25 cellular contexts compared by ENCODE assay signal in genomic region chr7:40916811-40917210, GRCh38.
"Had no signal": no experiment of that assay in that cellular context is flagged by ENCODE, and none has a peak within 500 bp of the region (broad histone marks: within the 10 kb centered on the region; RNA-seq: fewer than 3 reads in every experiment).

No MANE protein-coding gene starts in this region.

- H3K36me3 ChIP-seq: adrenal gland, Peyer's patch, SJCRH30 had no signal

- H3K4me3 Mint-ChIP-seq: activated CD8-positive, alpha-beta T cell treated with anti-CD3 and anti-CD28 coated beads for 36 hours; activated naive CD8-positive, alpha-beta T cell treated with anti-CD3 and anti-CD28 coated beads, Interleukin-2, amount 10 ng/mL, durations not matched to agents 7 days and 5 days had no signal

- H3K27me3 ChIP-seq: adrenal gland, body of pancreas, Peyer's patch, SJCRH30 had no signal

- H3K4me3 ChIP-seq: adrenal gland, body of pancreas, K562, Peyer's patch, SJCRH30 had no signal

- H3K27ac Mint-ChIP-seq: activated CD8-positive, alpha-beta T cell treated with anti-CD3 and anti-CD28 coated beads for 36 hours; activated naive CD8-positive, alpha-beta T cell treated with anti-CD3 and anti-CD28 coated beads, Interleukin-2, amount 10 ng/mL, durations not matched to agents 7 days and 5 days had no signal

- H3K4me1 Mint-ChIP-seq: activated naive CD8-positive, alpha-beta T cell treated with anti-CD3 and anti-CD28 coated beads, Interleukin-2, amount 10 ng/mL, durations not matched to agents 7 days and 5 days had no signal

- H3K27me3 Mint-ChIP-seq: activated CD8-positive, alpha-beta T cell treated with anti-CD3 and anti-CD28 coated beads for 36 hours; activated naive CD8-positive, alpha-beta T cell treated with anti-CD3 and anti-CD28 coated beads, Interleukin-2, amount 10 ng/mL, durations not matched to agents 7 days and 5 days had no signal

- H3K27ac ChIP-seq: adrenal gland, body of pancreas, Peyer's patch, RWPE1, SJCRH30 had no signal

- H3K4me1 ChIP-seq: body of pancreas, Peyer's patch, SJCRH30 had no signal

- H3K9me3 Mint-ChIP-seq: activated CD8-positive, alpha-beta T cell treated with anti-CD3 and anti-CD28 coated beads for 36 hours; activated naive CD8-positive, alpha-beta T cell treated with anti-CD3 and anti-CD28 coated beads, Interleukin-2, amount 10 ng/mL, durations not matched to agents 7 days and 5 days had no signal

- ATAC-seq: activated CD4-positive, CD25-positive, alpha-beta regulatory T cell treated with anti-CD3 and anti-CD28 coated beads, Interleukin-2, amount 50 U/mL, for 24 hours; activated CD8-positive, alpha-beta T cell treated with anti-CD3 and anti-CD28 coated beads for 36 hours; body of pancreas; K562; SK-N-SH treated with all-trans-retinoic acid at 6 μM for 48 hours had no signal

- H3K9me3 ChIP-seq: adrenal gland, body of pancreas, Peyer's patch, SJCRH30 had no signal

- DNase-seq: activated CD4-positive, alpha-beta T cell treated with anti-CD3 and anti-CD28 coated beads for 4 hours; activated CD8-positive, alpha-beta memory T cell treated with anti-CD3 and anti-CD28 coated beads, Interleukin-2, amount 50 U/mL, for 48 hours; activated CD8-positive, alpha-beta T cell treated with anti-CD3 and anti-CD28 coated beads for 36 hours; activated naive CD4-positive, alpha-beta T cell treated with anti-CD3 and anti-CD28 coated beads, Interleukin-2, amount 50 U/mL, for 16 hours; activated naive CD8-positive, alpha-beta T cell treated with anti-CD3 and anti-CD28 coated beads, Interleukin-2, amount 10 ng/mL, durations not matched to agents 7 days and 5 days; activated T-cell treated with anti-CD3 and anti-CD28 coated beads, Interleukin-2, amount 50 U/mL, for 1 hour; adrenal gland; aorta; body of pancreas; Karpas-422; MM.1S; NCI-H1105; NCI-H1436; NCI-H1694 treated with DMSO at 0.1 percent for 48 hours; NCI-H2029 treated with DMSO at 0.1 percent for 48 hours; NCI-H510A treated with DMSO at 0.1 percent for 48 hours; NCI-H69; Peyer's patch; Right ventricle myocardium superior; SJCRH30; SW 1271 had no signal

- H3K36me3 Mint-ChIP-seq: activated naive CD8-positive, alpha-beta T cell treated with anti-CD3 and anti-CD28 coated beads, Interleukin-2, amount 10 ng/mL, durations not matched to agents 7 days and 5 days had no signal
